ENCODE assay signal across 8 cellular contexts in the genomic region with DNA sequence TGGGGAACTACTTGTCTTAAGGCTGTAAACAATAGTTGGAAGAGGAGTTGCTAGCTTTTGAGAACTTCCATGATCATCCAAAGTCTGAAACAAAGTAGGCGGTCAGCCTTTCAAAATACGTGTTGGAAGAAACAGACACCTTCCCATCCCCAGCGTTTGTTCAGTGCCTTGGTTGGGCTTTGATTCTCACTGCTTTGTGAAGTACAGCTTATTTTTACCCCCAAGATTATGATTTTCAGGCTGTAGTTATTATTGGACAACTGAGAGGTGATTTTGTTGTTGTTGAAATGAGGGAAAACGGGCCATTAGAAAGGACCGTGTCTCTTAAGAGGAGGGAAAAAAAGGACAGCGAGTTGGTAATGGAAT. TPM values are rescaled to one million over a fixed set of nuclear protein-coding genes. Genes with fewer than 3 reads are reported as not detected.
DNase-seq lines count a peak whose midpoint lies in the region; ATAC-seq and TF ChIP-seq lines count a peak whose summit lies in the region.

No MANE protein-coding gene starts in this region.

- intact Hi-C loops in Panc1 (cut with micrococcal nuclease; ENCODE audit: unreplicated experiment) (no loop called here), esophagus squamous epithelium (cut with DNase I) (no loop called here)

- peak overlapping the region; percentile 94 for H3K4me3 ChIP-seq in GM06990 (replicated peaks; ENCODE audit: low read depth, low read length)
- peak overlapping the region; percentile 85 to 96 for H3K4me3 ChIP-seq in Panc1 (ENCODE audit: low read depth in 2 of 2, low read length in 2 of 2)
- peak overlapping the region; percentile 79 to 96 (median 82) for H3K4me3 ChIP-seq in esophagus squamous epithelium
- H3K4me3 ChIP-seq in rectal smooth muscle tissue (ENCODE audit: low read length): peak overlapping the region; percentile 96

- peak overlapping the region; percentile 82 for H3K9ac ChIP-seq in rectal smooth muscle tissue (ENCODE audit: low read length)

- H3K27me3 ChIP-seq in GM06990 (replicated peaks; ENCODE audit: control insufficient read depth, insufficient read depth, low read length) (no peaks in the 10 kb centered on the region), Panc1 (ENCODE audit: control insufficient read depth, insufficient read depth, low read length) (no peaks in the 10 kb centered on the region), esophagus squamous epithelium (no peaks in the 10 kb centered on the region), rectal smooth muscle tissue (ENCODE audit: control insufficient read depth, insufficient read depth, low read length) (no peaks in the 10 kb centered on the region)

- no peak for DNase-seq in GM06990 (ENCODE audit: extremely low read depth, insufficient read length)
- DNase-seq in Panc1 (ENCODE audit: low read depth, low spot score): no peak
- DNase-seq in esophagus squamous epithelium (lab: John Stamatoyannopoulos, UW): no peak
- no peak for DNase-seq in RPMI8226
- no peak for DNase-seq in hippocampal formation (lab: John Stamatoyannopoulos, UW)

- no peak for TF ChIP-seq POLR2A in esophagus squamous epithelium (IDR thresholded peaks at IDR 0.05)

- POLR2A ChIA-PET in Panc1 (lab: Charles Lee): no interaction called here

- CTCF ChIA-PET in Panc1 (lab: Charles Lee): no interaction called here

- TF ChIP-seq CTCF in GM06990 (IDR thresholded peaks at IDR 0.05; ENCODE audit: insufficient read depth, low read length, poor library complexity, severe bottlenecking) (no peak), Panc1 (IDR thresholded peaks at IDR 0.05) (no peak), esophagus squamous epithelium (IDR thresholded peaks at IDR 0.05) (no peak)

- ATAC-seq in Panc1: no peak
- no peak for ATAC-seq in HG03175 (IDR thresholded peaks at IDR 0.05; ENCODE audit: unreplicated experiment)
- no peak for ATAC-seq in GM18498 (IDR thresholded peaks at IDR 0.05; ENCODE audit: unreplicated experiment)

- in situ Hi-C loops in Panc1 (cut with HindIII; ENCODE audit: low pct_unique_long_range_greater_than_20kb, low sequenced_read_pairs): no loop called here

- H3K27ac ChIP-seq in Panc1 (ENCODE audit: low read length) (peak overlapping the region; percentile 97), esophagus squamous epithelium (peak overlapping the region; percentile 91 to 94 (median 93)), rectal smooth muscle tissue (ENCODE audit: low read depth, low read length) (peak overlapping the region; percentile 92)

- no peaks in the 10 kb centered on the region for H3K9me3 ChIP-seq in Panc1 (ENCODE audit: control insufficient read depth, insufficient read depth, low read depth, low read length)
- no peaks in the 10 kb centered on the region for H3K9me3 ChIP-seq in esophagus squamous epithelium

- 16 to 25% methylated on average over 6 of the region's 6 CpGs for WGBS in esophagus squamous epithelium, 2 donors

- no TSS peak for BruUV-seq in Panc1 (replicated peaks; lab: Mats Ljungman, UMichigan)

- H3K4me1 ChIP-seq in Panc1 (ENCODE audit: control insufficient read depth, insufficient read depth, low read length): peaks cover 6% of the 10 kb centered on the region; the same call in 1 of the 2 replicates
- peaks cover 0 to 27% (median 17%) of the 10 kb centered on the region in 3 donors for H3K4me1 ChIP-seq in esophagus squamous epithelium
- peaks cover 8% of the 10 kb centered on the region for H3K4me1 ChIP-seq in rectal smooth muscle tissue (ENCODE audit: control insufficient read depth, insufficient read depth, low read length)

- H3K36me3 ChIP-seq in GM06990 (ENCODE audit: control insufficient read depth, insufficient read depth, low read length): no peaks in the 10 kb centered on the region
- peaks cover 5% of the 10 kb centered on the region; the same call in 1 of the 2 replicates for H3K36me3 ChIP-seq in Panc1 (ENCODE audit: control insufficient read depth, insufficient read depth, low read length)
- H3K36me3 ChIP-seq in esophagus squamous epithelium: no peaks in the 10 kb centered on the region
- H3K36me3 ChIP-seq in rectal smooth muscle tissue (ENCODE audit: control insufficient read depth, insufficient read depth, low read length): no peaks in the 10 kb centered on the region

RNA-seq across cellular contexts. Expression of a gene that starts 0.9 kb away (rescaled TPM):
- 28.0 TPM for total RNA-seq in Panc1 (2021; ENCODE audit: unreplicated experiment)
- 8.3 TPM for polyA plus RNA-seq in Panc1 (2012; ENCODE audit: insufficient read length)
- 10 to 100 TPM in 3 of 4 donors, 1 to 10 TPM in 1; 7.9 to 25.9 (median 11.4) TPM for total RNA-seq in esophagus squamous epithelium
